Comparison of ENCODE assay signal across 17 cellular contexts in the genomic region with DNA sequence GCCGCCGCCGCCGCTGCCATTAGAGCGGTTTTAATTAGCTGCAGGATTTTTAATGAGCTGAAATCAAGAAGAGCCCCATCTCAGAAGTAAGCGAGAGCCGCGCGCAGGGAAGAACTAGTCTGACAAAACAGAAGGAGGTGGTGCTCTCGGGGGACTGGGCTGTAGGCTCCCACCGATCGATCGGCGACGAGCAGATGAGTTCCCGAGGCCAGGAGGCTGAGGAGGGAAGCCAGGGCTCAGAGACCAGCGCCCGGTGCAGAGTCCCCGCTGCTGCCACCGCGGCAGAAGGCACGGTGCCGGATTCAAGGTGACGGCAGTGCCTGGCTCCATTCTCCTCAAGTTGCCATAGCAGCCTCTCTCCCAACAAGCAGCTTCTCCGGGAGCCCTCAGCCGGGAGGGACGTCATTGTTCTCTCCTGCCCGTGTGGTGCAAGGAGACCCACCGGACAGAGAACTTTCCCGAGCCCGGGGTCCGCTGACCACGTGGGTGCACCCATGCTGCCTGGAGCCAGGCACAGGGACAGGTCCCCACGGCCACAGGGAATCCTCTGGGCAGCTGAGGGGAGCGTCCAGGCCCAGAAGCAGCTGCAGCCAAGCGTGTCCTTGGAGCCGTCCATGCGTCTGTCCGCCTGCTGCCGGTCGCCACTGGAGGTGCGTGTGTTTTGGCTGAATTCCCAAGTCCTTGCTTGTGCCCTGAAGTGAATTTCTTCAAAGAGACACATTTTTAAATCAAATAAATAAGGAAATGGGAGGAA.
A peak's percentile ranks its signal among the peaks of the same experiment; 100 is the strongest.
DNase-seq lines count a peak whose midpoint lies in the region; ATAC-seq and TF ChIP-seq lines count a peak whose summit lies in the region.
"Had no signal": no experiment of that assay in that cellular context is flagged by ENCODE, and none has a peak within 500 bp of the region (broad histone marks: within the 10 kb centered on the region; RNA-seq: fewer than 3 reads in every experiment).

No MANE protein-coding gene starts in this region.

- H3K27ac ChIP-seq in RWPE2 (ENCODE audit: poor library complexity, severe bottlenecking) (no peak overlapping the region), upper lobe of right lung (no peak overlapping the region)
- H3K27ac ChIP-seq: right atrium auricular region had no signal

- peaks cover 9 to 53% (median 35%) of the 10 kb centered on the region in 5 donors for H3K27me3 Mint-ChIP-seq in naive thymus-derived CD8-positive, alpha-beta T cell

- POLR2A ChIA-PET in naive thymus-derived CD8-positive, alpha-beta T cell (lab: Charles Lee): no interaction called here

- ATAC-seq in Right ventricle myocardium inferior (no peak), left ventricle myocardium superior (no peak), RWPE2 (ENCODE audit: low read depth) (no peak), upper lobe of right lung (no peak), HG03097 (IDR thresholded peaks at IDR 0.05; ENCODE audit: low FRiP score, unreplicated experiment) (no peak)
- ATAC-seq in naive thymus-derived CD8-positive, alpha-beta T cell: no peak

- H3K4me3 Mint-ChIP-seq in naive thymus-derived CD8-positive, alpha-beta T cell: no peak overlapping the region
- H3K4me3 Mint-ChIP-seq: activated T-cell treated with anti-CD3 and anti-CD28 coated beads, Interleukin-2, amount 50 U/mL, for 24 hours; immature natural killer cell; stimulated activated naive B cell treated with anti-CD40 and anti-IgM and Interleukin-4, amounts not matched to agents 10 μg/mL and 1 μg/mL and 100 μg/mL, for 72 hours; T-helper 1 cell treated with Interleukin-12 subunit alpha and Interleukin-12 subunit beta and Interleukin-4 antibody, amounts not matched to agents 30 μg/mL and 1 μg/mL, for 36 hours had no signal

- no peak overlapping the region for H3K4me3 ChIP-seq in RWPE2 (ENCODE audit: severe bottlenecking)
- no peak overlapping the region for H3K4me3 ChIP-seq in upper lobe of right lung
- H3K4me3 ChIP-seq: right atrium auricular region had no signal

- TF ChIP-seq CTCF in RWPE2 (IDR thresholded peaks at IDR 0.05; ENCODE audit: poor library complexity, severe bottlenecking) (no peak), upper lobe of right lung (IDR thresholded peaks at IDR 0.05) (no peak)

- DNase-seq in Right ventricle myocardium inferior (ENCODE audit: missing footprints) (peak; percentile 37), left ventricle myocardium superior (no peak), RWPE2 (ENCODE audit: low spot score) (peak; percentile 32), left kidney (ENCODE audit: low read depth, low spot score) (peak; percentile 43), upper lobe of right lung (peak; percentile 61), kidney glomerular epithelial cell (lab: John Stamatoyannopoulos, UW) (no peak)
- DNase-seq in naive thymus-derived CD8-positive, alpha-beta T cell: no peak
- DNase-seq: activated CD4-positive, alpha-beta T cell treated with anti-CD3 and anti-CD28 coated beads for 4 hours; activated T-cell treated with anti-CD3 and anti-CD28 coated beads, Interleukin-2, amount 50 U/mL, for 24 hours; cortex of kidney; immature natural killer cell; NCI-H187 treated with DMSO at 0.1 percent for 48 hours; stimulated activated CD4-positive, alpha-beta T cell treated with anti-CD3 and anti-CD28 coated beads, Interleukin-4, amount 100 ng/mL, for 24 hours; stimulated activated naive B cell treated with anti-CD40 and anti-IgM and Interleukin-4, amounts not matched to agents 10 μg/mL and 1 μg/mL and 100 μg/mL, for 72 hours had no signal

- no peaks in the 10 kb centered on the region for H3K4me1 ChIP-seq in RWPE2 (ENCODE audit: insufficient read depth, poor library complexity, severe bottlenecking)
- no peaks in the 10 kb centered on the region for H3K4me1 ChIP-seq in upper lobe of right lung
- H3K4me1 ChIP-seq: right atrium auricular region had no signal

- H3K4me1 Mint-ChIP-seq in naive thymus-derived CD8-positive, alpha-beta T cell: no peaks in the 10 kb centered on the region
- H3K4me1 Mint-ChIP-seq: immature natural killer cell; stimulated activated naive B cell treated with anti-CD40 and anti-IgM and Interleukin-4, amounts not matched to agents 10 μg/mL and 1 μg/mL and 100 μg/mL, for 72 hours had no signal

- H3K36me3 ChIP-seq in RWPE2 (ENCODE audit: low read depth) (no peaks in the 10 kb centered on the region), upper lobe of right lung (no peaks in the 10 kb centered on the region)
- H3K36me3 ChIP-seq: right atrium auricular region had no signal

- H3K27me3 ChIP-seq in RWPE2 (ENCODE audit: insufficient read depth, poor library complexity, severe bottlenecking) (peaks cover 32% of the 10 kb centered on the region), upper lobe of right lung (peaks cover 35% of the 10 kb centered on the region)
- H3K27me3 ChIP-seq: right atrium auricular region had no signal

- intact Hi-C loops in Right ventricle myocardium inferior (cut with DNase I) (no loop called here), left ventricle myocardium superior (cut with micrococcal nuclease) (no loop called here), upper lobe of right lung (cut with DNase I) (no loop called here)

- no peaks in the 10 kb centered on the region for H3K9me3 ChIP-seq in RWPE2 (ENCODE audit: severe bottlenecking)
- no peaks in the 10 kb centered on the region for H3K9me3 ChIP-seq in upper lobe of right lung
- H3K9me3 ChIP-seq: right atrium auricular region had no signal

- no peaks in the 10 kb centered on the region for H3K36me3 Mint-ChIP-seq in naive thymus-derived CD8-positive, alpha-beta T cell
- H3K36me3 Mint-ChIP-seq: immature natural killer cell; stimulated activated naive B cell treated with anti-CD40 and anti-IgM and Interleukin-4, amounts not matched to agents 10 μg/mL and 1 μg/mL and 100 μg/mL, for 72 hours had no signal

- H3K9me3 Mint-ChIP-seq in naive thymus-derived CD8-positive, alpha-beta T cell: peaks cover 0 to 2% (median 0%) of the 10 kb centered on the region in 9 donors
- H3K9me3 Mint-ChIP-seq: activated T-cell treated with anti-CD3 and anti-CD28 coated beads, Interleukin-2, amount 50 U/mL, for 24 hours; immature natural killer cell; stimulated activated naive B cell treated with anti-CD40 and anti-IgM and Interleukin-4, amounts not matched to agents 10 μg/mL and 1 μg/mL and 100 μg/mL, for 72 hours; T-helper 1 cell treated with Interleukin-12 subunit alpha and Interleukin-12 subunit beta and Interleukin-4 antibody, amounts not matched to agents 30 μg/mL and 1 μg/mL, for 36 hours had no signal

- no peak overlapping the region for H3K27ac Mint-ChIP-seq in naive thymus-derived CD8-positive, alpha-beta T cell
- H3K27ac Mint-ChIP-seq: activated T-cell treated with anti-CD3 and anti-CD28 coated beads, Interleukin-2, amount 50 U/mL, for 24 hours; immature natural killer cell; stimulated activated naive B cell treated with anti-CD40 and anti-IgM and Interleukin-4, amounts not matched to agents 10 μg/mL and 1 μg/mL and 100 μg/mL, for 72 hours; T-helper 1 cell treated with Interleukin-12 subunit alpha and Interleukin-12 subunit beta and Interleukin-4 antibody, amounts not matched to agents 30 μg/mL and 1 μg/mL, for 36 hours had no signal

Comparison
In these comparisons a context has a peak if more than half of its experiments do, and no peak if none do; other contexts are left out.
1. DNase-seq: peak in Right ventricle myocardium inferior (single experiment), RWPE2 (single experiment), left kidney (single experiment) and upper lobe of right lung (single experiment); none in left ventricle myocardium superior (single experiment), kidney glomerular epithelial cell (single experiment) and naive thymus-derived CD8-positive, alpha-beta T cell (0 of 10).